Comparison of ENCODE assay signal across 1 cellular context in the genomic region with DNA sequence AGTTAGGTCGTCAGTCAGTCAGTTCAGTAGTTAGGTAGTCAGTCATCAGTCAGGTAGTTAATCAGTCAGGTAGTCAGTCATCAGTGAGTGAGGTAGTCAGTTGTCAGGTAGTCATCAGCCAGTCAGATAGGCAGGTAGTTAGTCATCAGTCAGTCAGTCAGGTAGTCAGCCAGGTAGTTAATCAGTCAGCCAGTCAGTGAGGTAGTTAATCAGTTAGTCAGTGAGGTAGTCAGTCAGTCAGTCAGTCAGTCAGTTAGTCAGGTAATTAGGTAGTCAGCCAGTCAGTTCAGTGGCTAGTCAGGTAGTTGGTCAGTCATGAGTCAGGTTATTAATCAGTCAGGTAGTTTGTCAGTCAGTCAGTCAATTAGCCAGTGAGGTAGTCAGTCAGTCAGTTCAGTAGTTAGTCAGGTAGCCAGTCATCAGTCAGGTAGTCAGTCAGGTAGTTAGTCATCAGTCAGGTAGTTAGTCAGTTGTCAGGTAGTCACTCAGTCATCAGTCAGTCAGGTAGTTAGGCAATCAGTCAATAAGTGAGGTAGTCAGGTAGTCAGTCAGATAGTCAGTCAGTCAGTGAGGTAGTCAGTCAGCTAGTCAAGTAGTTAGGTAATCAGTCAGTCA.
TF ChIP-seq lines count a peak whose summit lies in the region.

No MANE protein-coding gene starts in this region.

TF ChIP-seq in H1, 55 proteins besides CTCF, POLR2A, EP300 and RAD21:
- no peak for TF ChIP-seq GABPA (IDR thresholded peaks at IDR 0.05; ENCODE audit: borderline replicate concordance, insufficient read depth, low read length)
- TF ChIP-seq CHD2 (IDR thresholded peaks at IDR 0.05; ENCODE audit: low read length): no peak
- no peak for TF ChIP-seq BRCA1 (IDR thresholded peaks at IDR 0.05; ENCODE audit: low read depth, low read length)
- TF ChIP-seq BCL11A (IDR thresholded peaks at IDR 0.05; ENCODE audit: low read depth in 2 of 2, low read length in 2 of 2): no peak
- TF ChIP-seq GTF2F1 (IDR thresholded peaks at IDR 0.05; ENCODE audit: borderline replicate concordance, low read depth, low read length): no peak
- TF ChIP-seq NANOG (IDR thresholded peaks at IDR 0.05; ENCODE audit: insufficient read depth, low read depth, low read length, poor library complexity, severe bottlenecking): no peak
- no peak for TF ChIP-seq JUN (IDR thresholded peaks at IDR 0.05; ENCODE audit: low read depth, low read length)
